Comparison of ENCODE assay signal across 1 cellular context in genomic region chr9:123091459-123091858, GRCh38.
TF ChIP-seq lines count a peak whose summit lies in the region.

No MANE protein-coding gene starts in this region.

TF ChIP-seq in K562, 482 proteins besides CTCF, POLR2A, EP300 and RAD21 (continued from another document):
- TF ChIP-seq PURB (CRISPR knock-in tag; IDR thresholded peaks at IDR 0.05; ENCODE audit: low read depth): no peak
- TF ChIP-seq THAP12 (CRISPR knock-in tag; IDR thresholded peaks at IDR 0.05): no peak
- TF ChIP-seq ZFPM2 (CRISPR knock-in tag; IDR thresholded peaks at IDR 0.05): no peak
- TF ChIP-seq MITF (IDR thresholded peaks at IDR 0.05): no peak
- TF ChIP-seq STAG1 (CRISPR knock-in tag; IDR thresholded peaks at IDR 0.05; ENCODE audit: borderline replicate concordance): no peak
- TF ChIP-seq ZNF146 (CRISPR knock-in tag; IDR thresholded peaks at IDR 0.05; ENCODE audit: unreplicated experiment): no peak
TF ChIP-seq in K562: peak in this region for 0.
